ENCODE assay signal across 24 cellular contexts in genomic region chr5:135678640-135679268, GRCh38.
"Had no signal": no experiment of that assay in that cellular context is flagged by ENCODE, and none has a peak within 500 bp of the region (broad histone marks: within the 10 kb centered on the region; RNA-seq: fewer than 3 reads in every experiment).

No MANE protein-coding gene starts in this region.

- H3K27ac Mint-ChIP-seq: activated CD8-positive, alpha-beta T cell treated with anti-CD3 and anti-CD28 coated beads, Interleukin-2, amount 10 ng/mL, durations not matched to agents 7 days and 5 days; IgD-negative memory B cell; T-helper 17 cell; WTC11 had no signal

- H3K36me3 ChIP-seq: MG63 had no signal

- H3K4me1 Mint-ChIP-seq: IgD-negative memory B cell, T-helper 17 cell, WTC11 had no signal

- FAIRE-seq: RCC 7860 had no signal

- H3K27me3 Mint-ChIP-seq: T-helper 17 cell had no signal

- H3K4me3 Mint-ChIP-seq: activated CD8-positive, alpha-beta T cell treated with anti-CD3 and anti-CD28 coated beads, Interleukin-2, amount 10 ng/mL, durations not matched to agents 7 days and 5 days; T-helper 17 cell; WTC11 had no signal

- H3K4me3 ChIP-seq: MG63 had no signal

- DNase-seq: activated CD4-positive, alpha-beta T cell treated with anti-CD3 and anti-CD28 coated beads for 48 hours; activated CD4-positive, alpha-beta T cell treated with anti-CD3 and anti-CD28 coated beads, Interleukin-2, amount 50 U/mL, for 4 hours; activated CD4-positive, CD25-positive, alpha-beta regulatory T cell treated with anti-CD3 and anti-CD28 coated beads, Interleukin-2, amount 50 U/mL, for 72 hours; activated CD8-positive, alpha-beta memory T cell treated with anti-CD3 and anti-CD28 coated beads, Interleukin-2, amount 50 U/mL, for 48 hours; activated CD8-positive, alpha-beta T cell treated with anti-CD3 and anti-CD28 coated beads, Interleukin-2, amount 10 ng/mL, durations not matched to agents 7 days and 5 days; activated naive CD4-positive, alpha-beta T cell treated with anti-CD3 and anti-CD28 coated beads, Interleukin-2, amount 50 U/mL, for 16 hours; activated T-cell treated with anti-CD3 and anti-CD28 coated beads, Interleukin-2, amount 50 U/mL, for 1 hour; aorta; KG1; MG63; MV-4-11; NCI-H1092 treated with DMSO at 0.1 percent for 48 hours; NCI-H1417 treated with DMSO at 0.1 percent for 48 hours; NCI-H1694; NCI-H2029; NCI-H446; NCI-H524; PC-3; SHP77 treated with DMSO at 0.1 percent for 48 hours; T-helper 17 cell; T-helper 9 cell had no signal

- H3K36me3 Mint-ChIP-seq: IgD-negative memory B cell had no signal

- ATAC-seq: activated CD8-positive, alpha-beta T cell treated with anti-CD3 and anti-CD28 coated beads, Interleukin-2, amount 10 ng/mL, durations not matched to agents 7 days and 5 days; PC-3; T-helper 17 cell; WTC11 had no signal
